In genomic region chr9:129213551-129213950, GRCh38 we compare ENCODE assay signal across 1 cellular context.
TF ChIP-seq lines count a peak whose summit lies in the region.

No MANE protein-coding gene starts in this region.

TF ChIP-seq in WTC11, 78 proteins besides CTCF, POLR2A, EP300 and RAD21 (continued from another document):
- TF ChIP-seq ZNF425 (CRISPR knock-in tag; conservative IDR thresholded peaks at IDR 0.05): no peak
- TF ChIP-seq TCF7 (CRISPR knock-in tag; IDR thresholded peaks at IDR 0.05; ENCODE audit: low read depth): no peak
- no peak for TF ChIP-seq ZBTB21 (CRISPR knock-in tag; IDR thresholded peaks at IDR 0.05; ENCODE audit: borderline replicate concordance)
- no peak for TF ChIP-seq KAT7 (CRISPR knock-in tag; IDR thresholded peaks at IDR 0.05; ENCODE audit: borderline replicate concordance)
- TF ChIP-seq GABPB1 (CRISPR knock-in tag; IDR thresholded peaks at IDR 0.05): no peak
- no peak for TF ChIP-seq ZNF512 (CRISPR knock-in tag; IDR thresholded peaks at IDR 0.05; ENCODE audit: borderline replicate concordance)
- TF ChIP-seq CREB1 (CRISPR knock-in tag; IDR thresholded peaks at IDR 0.05): no peak
- no peak for TF ChIP-seq ARID4B (CRISPR knock-in tag; IDR thresholded peaks at IDR 0.05; ENCODE audit: borderline replicate concordance)
- no peak for TF ChIP-seq ERG (CRISPR knock-in tag; IDR thresholded peaks at IDR 0.05)
